ENCODE assay signal across 18 cellular contexts in genomic region chr12:123132951-123133619, GRCh38. TPM values are rescaled to one million over a fixed set of nuclear protein-coding genes. Genes with fewer than 3 reads are reported as not detected.
A peak's percentile ranks its signal among the peaks of the same experiment; 100 is the strongest.
DNase-seq lines count a peak whose midpoint lies in the region; ATAC-seq and FAIRE-seq lines count a peak whose summit lies in the region.
"Had no signal": no experiment of that assay in that cellular context is flagged by ENCODE, and none has a peak within 500 bp of the region (broad histone marks: within the 10 kb centered on the region; RNA-seq: fewer than 3 reads in every experiment).

No MANE protein-coding gene starts in this region.

- no peak for FAIRE-seq in frontal cortex (lab: Jason Lieb, UNC)
- FAIRE-seq: small intestine had no signal

- peaks cover 30% of the 10 kb centered on the region for H3K4me1 ChIP-seq in CD4-positive, CD25-positive, alpha-beta regulatory T cell (ENCODE audit: control insufficient read depth, insufficient read depth, low read length, poor library complexity, severe bottlenecking)
- peaks cover 6 to 13% of the 10 kb centered on the region in 2 donors for H3K4me1 ChIP-seq in muscle layer of duodenum (ENCODE audit: control insufficient read depth in 1 of 2, insufficient read depth in 2 of 2, low read length in 2 of 2)

- peak overlapping the region; percentile 78 for H3K27ac ChIP-seq in CD4-positive, CD25-positive, alpha-beta regulatory T cell (ENCODE audit: insufficient read depth, low read length, poor library complexity, severe bottlenecking)
- peak overlapping the region; percentile 10 for H3K27ac ChIP-seq in muscle layer of duodenum (ENCODE audit: low read length)

- H3K27me3 Mint-ChIP-seq in CD4-positive, CD25-positive, alpha-beta regulatory T cell, result no peaks in the 10 kb centered on the region
- H3K27me3 Mint-ChIP-seq: central memory CD8-positive, alpha-beta T cell had no signal

- H3K4me3 Mint-ChIP-seq in CD4-positive, CD25-positive, alpha-beta regulatory T cell, result peak overlapping the region in 1 of 4 donors; percentile 7
- H3K4me3 Mint-ChIP-seq: central memory CD8-positive, alpha-beta T cell; mesothelial cell of epicardium had no signal

- DNase-seq in DMS 273 (lab: John Stamatoyannopoulos, UW; ENCODE audit: unreplicated experiment) (peak; percentile 15), DMS 273 treated with DMSO at 0.1 percent for 48 hours (lab: John Stamatoyannopoulos, UW) (no peak), NCI-H69 (lab: John Stamatoyannopoulos, UW) (peak; percentile 53), NCI-H1436 (lab: John Stamatoyannopoulos, UW) (no peak), frontal cortex (ENCODE audit: low spot score in 2 of 2) (no peak), epidermal melanocyte (ENCODE audit: insufficient read length, low spot score) (no peak)
- no peak for DNase-seq in CD4-positive, CD25-positive, alpha-beta regulatory T cell
- DNase-seq: 8988T; activated CD4-positive, alpha-beta T cell treated with anti-CD3 and anti-CD28 coated beads for 1 hour; activated T-cell treated with anti-CD3 and anti-CD28 coated beads for 4 hours; gastrocnemius medialis; GF-D8; SIG-M5; small intestine had no signal

- no peak overlapping the region for H3K4me3 ChIP-seq in CD4-positive, CD25-positive, alpha-beta regulatory T cell (ENCODE audit: low read depth, low read length)
- H3K4me3 ChIP-seq in muscle layer of duodenum (ENCODE audit: low read depth in 1 of 2, low read length in 2 of 2), result no peak overlapping the region
- H3K4me3 ChIP-seq: gastrocnemius medialis had no signal

- no peak for ATAC-seq in CD4-positive, CD25-positive, alpha-beta regulatory T cell (ENCODE audit: low read depth in 2 of 2)
- ATAC-seq: gastrocnemius medialis, HCT116 had no signal

- peak overlapping the region; percentile 61 to 98 (median 98) for H3K27ac Mint-ChIP-seq in CD4-positive, CD25-positive, alpha-beta regulatory T cell
- H3K27ac Mint-ChIP-seq: mesothelial cell of epicardium had no signal

- H3K27me3 ChIP-seq in CD4-positive, CD25-positive, alpha-beta regulatory T cell (ENCODE audit: control insufficient read depth, insufficient read depth, low read length), result no peaks in the 10 kb centered on the region
- H3K27me3 ChIP-seq in muscle layer of duodenum (ENCODE audit: low read depth, low read length), result no peaks in the 10 kb centered on the region
- H3K27me3 ChIP-seq: gastrocnemius medialis had no signal

- peaks cover 6% of the 10 kb centered on the region for H3K36me3 ChIP-seq in CD4-positive, CD25-positive, alpha-beta regulatory T cell (ENCODE audit: control insufficient read depth, insufficient read depth, low read length)
- H3K36me3 ChIP-seq in muscle layer of duodenum (ENCODE audit: control insufficient read depth in 1 of 2, insufficient read depth in 2 of 2, low read length in 2 of 2), result no peaks in the 10 kb centered on the region
- H3K36me3 ChIP-seq: gastrocnemius medialis had no signal

- H3K9me3 Mint-ChIP-seq in CD4-positive, CD25-positive, alpha-beta regulatory T cell, result no peaks in the 10 kb centered on the region
- H3K9me3 Mint-ChIP-seq: central memory CD8-positive, alpha-beta T cell had no signal

- H3K9me3 ChIP-seq in CD4-positive, CD25-positive, alpha-beta regulatory T cell (ENCODE audit: control insufficient read depth in 2 of 2, low read length in 2 of 2), result no peaks in the 10 kb centered on the region
- H3K9me3 ChIP-seq in muscle layer of duodenum (ENCODE audit: control insufficient read depth in 1 of 2, low read length in 2 of 2), result no peaks in the 10 kb centered on the region
- H3K9me3 ChIP-seq: gastrocnemius medialis had no signal

- peaks cover 6 to 64% (median 47%) of the 10 kb centered on the region in 4 donors for H3K4me1 Mint-ChIP-seq in CD4-positive, CD25-positive, alpha-beta regulatory T cell
- H3K4me1 Mint-ChIP-seq: mesothelial cell of epicardium had no signal

- H3K36me3 Mint-ChIP-seq in CD4-positive, CD25-positive, alpha-beta regulatory T cell, result peaks cover 12% of the 10 kb centered on the region

RNA-seq across cellular contexts. Expression of gene PITPNM2, which starts 17.8 kb away (rescaled TPM):
- total RNA-seq in CD4-positive, CD25-positive, alpha-beta regulatory T cell, result 57.2 TPM
- polyA plus RNA-seq in CD4-positive, CD25-positive, alpha-beta regulatory T cell, result 1 to 10 TPM; 2.2 to 4.5 (median 3.9) TPM
- total RNA-seq in frontal cortex, result 4.9 TPM

Comparison
In these comparisons a context has a peak if more than half of its experiments do, and no peak if none do; other contexts are left out.
1. DNase-seq: peak in DMS 273 (single experiment) and NCI-H69 (single experiment); none in DMS 273 treated with DMSO at 0.1 percent for 48 hours (single experiment), CD4-positive, CD25-positive, alpha-beta regulatory T cell (0 of 3), NCI-H1436 (single experiment), frontal cortex (0 of 2) and epidermal melanocyte (single experiment).